26 cellular contexts compared by ENCODE assay signal in genomic region chr1:16088351-16088911, GRCh38. TPM values are rescaled to one million over a fixed set of nuclear protein-coding genes. Genes with fewer than 3 reads are reported as not detected.
A peak's percentile ranks its signal among the peaks of the same experiment; 100 is the strongest.
DNase-seq lines count a peak whose midpoint lies in the region; ATAC-seq and TF ChIP-seq lines count a peak whose summit lies in the region.
"Had no signal": no experiment of that assay in that cellular context is flagged by ENCODE, and none has a peak within 500 bp of the region (broad histone marks: within the 10 kb centered on the region; RNA-seq: fewer than 3 reads in every experiment).

No MANE protein-coding gene starts in this region.

- DNase-seq in osteoblast (ENCODE audit: insufficient read length, low spot score, missing footprints) (peak; percentile 77), D341Med (ENCODE audit: low spot score) (no peak), adrenal gland (no peak), C1 segment of cervical spinal cord (lab: John Stamatoyannopoulos, UW) (no peak)
- DNase-seq: activated CD4-positive, alpha-beta T cell treated with anti-CD3 and anti-CD28 coated beads, Interleukin-2, amount 50 U/mL, for 1 hour; activated naive CD8-positive, alpha-beta T cell treated with anti-CD3 and anti-CD28 coated beads, Interleukin-2, amount 50 U/mL, for 24 hours; AML-193; COR-L47; foreskin keratinocyte; hippocampal formation; MM.1S; NCI-H146; NCI-H2227 treated with DMSO at 0.1 percent for 48 hours; NCI-H774; stimulated activated naive CD8-positive, alpha-beta T cell treated with anti-CD3 and anti-CD28 coated beads, Interleukin-15, Interleukin-2, amounts not matched to agents 100 U/mL and 50 U/mL, for 24 hours; transverse colon had no signal

- H3K4me1 ChIP-seq in BLaER1 (peaks cover 34% of the 10 kb centered on the region), esophagus (ENCODE audit: control insufficient read depth in 2 of 2, insufficient read depth in 2 of 2, low read length in 1 of 2) (peaks cover 4 to 35% of the 10 kb centered on the region in 2 donors), osteoblast (ENCODE audit: insufficient read depth, low read length) (peaks cover 15% of the 10 kb centered on the region), adrenal gland (replicated peaks in 1 of 2) (no peaks in the 10 kb centered on the region)
- H3K4me1 ChIP-seq: foreskin keratinocyte had no signal

- peak overlapping the region; percentile 78 for H3K4me2 ChIP-seq in BLaER1
- H3K4me2 ChIP-seq in osteoblast (ENCODE audit: insufficient read depth, low read length) = peak overlapping the region; percentile 0

- TF ChIP-seq EP300 in Ishikawa (IDR thresholded peaks at IDR 0.05; ENCODE audit: borderline replicate concordance) = peak; percentile 44; the same call in 1 of the 2 replicates

- no peak for TF ChIP-seq RAD21 in Ishikawa (IDR thresholded peaks at IDR 0.05; ENCODE audit: low read depth)

- H3K27ac ChIP-seq in BLaER1 = peak overlapping the region; percentile 21
- peak overlapping the region; percentile 50 to 84 for H3K27ac ChIP-seq in esophagus (ENCODE audit: low read depth in 2 of 2, low read length in 1 of 2)
- peak overlapping the region; percentile 54 for H3K27ac ChIP-seq in osteoblast (ENCODE audit: low read depth, low read length)
- no peak overlapping the region for H3K27ac ChIP-seq in adrenal gland
- H3K27ac ChIP-seq: foreskin keratinocyte, SJSA1, transverse colon, VCaP had no signal

- no peaks in the 10 kb centered on the region for H3K9me3 ChIP-seq in BLaER1
- no peaks in the 10 kb centered on the region for H3K9me3 ChIP-seq in esophagus (ENCODE audit: control insufficient read depth in 2 of 2, insufficient read depth in 1 of 2, low read depth in 1 of 2, low read length in 1 of 2)
- no peaks in the 10 kb centered on the region for H3K9me3 ChIP-seq in osteoblast (ENCODE audit: low read depth, low read length)
- no peaks in the 10 kb centered on the region for H3K9me3 ChIP-seq in adrenal gland (replicated peaks in 1 of 3)
- H3K9me3 ChIP-seq: SJSA1, transverse colon had no signal

- no peaks in the 10 kb centered on the region for H4K20me1 ChIP-seq in BLaER1
- no peaks in the 10 kb centered on the region for H4K20me1 ChIP-seq in osteoblast (ENCODE audit: insufficient read depth, low read length)

- no peak for TF ChIP-seq CTCF in osteoblast (IDR thresholded peaks at IDR 0.05; ENCODE audit: extremely low read depth, low read depth, low read length)
- TF ChIP-seq CTCF in adrenal gland (IDR thresholded peaks at IDR 0.05) = no peak

- ATAC-seq in HG02852 (IDR thresholded peaks at IDR 0.05; ENCODE audit: unreplicated experiment) = no peak
- ATAC-seq: activated naive CD8-positive, alpha-beta T cell treated with anti-CD3 and anti-CD28 coated beads, Interleukin-2, amount 50 U/mL, for 24 hours; foreskin keratinocyte; stimulated activated naive CD8-positive, alpha-beta T cell treated with anti-CD3 and anti-CD28 coated beads, Interleukin-15, Interleukin-2, amounts not matched to agents 100 U/mL and 50 U/mL, for 24 hours had no signal

- 66 to 68% methylated on average over 17 of the region's 17 CpGs for WGBS in esophagus, 2 donors
- WGBS in adrenal gland, 4 donors = 85 to 95% (median 91%) methylated on average over 8 to 17 of the region's 17 CpGs

- H3K27me3 ChIP-seq in BLaER1 (no peaks in the 10 kb centered on the region), esophagus (ENCODE audit: control insufficient read depth in 1 of 2, insufficient read depth in 2 of 2, low read length in 2 of 2) (no peaks in the 10 kb centered on the region), osteoblast (ENCODE audit: insufficient read depth, low read length) (no peaks in the 10 kb centered on the region), adrenal gland (no peaks in the 10 kb centered on the region)
- H3K27me3 ChIP-seq: foreskin keratinocyte, SJSA1, transverse colon had no signal

- no peak overlapping the region for H2AFZ ChIP-seq in osteoblast (ENCODE audit: low read length)

- no peaks in the 10 kb centered on the region for H3K79me2 ChIP-seq in osteoblast (ENCODE audit: insufficient read depth, low read length)

- no peak for TF ChIP-seq POLR2A in adrenal gland (IDR thresholded peaks at IDR 0.05)

- H3K9ac ChIP-seq in BLaER1 = 0 out of 2 replicates have a peak overlapping the region, but pooled peaks have one; percentile 25

- intact Hi-C loops in adrenal gland (cut with DNase I) = loop anchor here (10.0 kb wide), 2 partner anchors 46 to 266 kb away; partner anchors contain the start of gene FBXO42 (in 2 of the 2)

- H3K36me3 ChIP-seq in BLaER1 = no peaks in the 10 kb centered on the region
- H3K36me3 ChIP-seq in esophagus (ENCODE audit: control insufficient read depth in 2 of 2, insufficient read depth in 2 of 2, low read length in 1 of 2) = no peaks in the 10 kb centered on the region
- H3K36me3 ChIP-seq in osteoblast (ENCODE audit: insufficient read depth, low read length) = no peaks in the 10 kb centered on the region
- no peaks in the 10 kb centered on the region for H3K36me3 ChIP-seq in adrenal gland (replicated peaks in 1 of 2)
- H3K36me3 ChIP-seq: SJSA1, transverse colon had no signal

- H3K4me3 ChIP-seq in BLaER1 (no peak overlapping the region), esophagus (ENCODE audit: low read depth in 1 of 2, low read length in 2 of 2) (no peak overlapping the region), osteoblast (ENCODE audit: insufficient read depth, low read length) (no peak overlapping the region), adrenal gland (no peak overlapping the region)
- H3K4me3 ChIP-seq: SJSA1, transverse colon had no signal

TF ChIP-seq in Ishikawa, 13 proteins besides CTCF, POLR2A, EP300 and RAD21:
- TF ChIP-seq USF1 (IDR thresholded peaks at IDR 0.05) (no peak), YY1 (IDR thresholded peaks at IDR 0.05; ENCODE audit: low read depth) (peak; percentile 53; the same call in 1 of the 2 replicates), EGR1 (IDR thresholded peaks at IDR 0.05) (no peak), REST (IDR thresholded peaks at IDR 0.05; ENCODE audit: low read depth) (no peak), ZBTB7A (IDR thresholded peaks at IDR 0.05; ENCODE audit: low read depth) (peak; percentile 84; the same call in 1 of the 2 replicates), TCF12 (IDR thresholded peaks at IDR 0.05; ENCODE audit: low read depth) (peak; percentile 75; the same call in 1 of the 2 replicates)

RNA-seq across cellular contexts. Expression of gene FAM131C, which starts 15.0 kb away (rescaled TPM):
- under 1 TPM; 0.38 to 0.45 TPM for polyA plus RNA-seq in esophagus
- 0.36 TPM in 1 of 2 replicates, not detected in the other for total RNA-seq in osteoblast
- 10 to 100 TPM in 2 of 8 donors, 1 to 10 TPM in 6; 3.4 to 12.0 (median 7.7) TPM for total RNA-seq in adrenal gland
- 1 to 10 TPM; 3.0 to 5.0 (median 3.8) TPM for polyA plus RNA-seq in adrenal gland
- total RNA-seq: dermis microvascular lymphatic vessel endothelial cell, lung microvascular endothelial cell, myocyte, omental fat pad had no signal

RNA-seq across cellular contexts. Expression of gene CLCNKB, which starts 44.8 kb away (rescaled TPM):
- under 1 TPM in 1 of 2 donors, not detected in 1; 0.06 TPM for polyA plus RNA-seq in esophagus
- total RNA-seq in osteoblast = 0.29 and 0.36 TPM in 2 replicates
- 1 to 10 TPM in 7 of 8 donors, under 1 TPM in 1; 0.69 to 9.9 (median 2.9) TPM for total RNA-seq in adrenal gland
- 1 to 10 TPM in 2 of 3 donors, under 1 TPM in 1; 0.88 to 4.4 (median 2.4) TPM for polyA plus RNA-seq in adrenal gland
- total RNA-seq: foreskin keratinocyte, lung microvascular endothelial cell, myocyte, SJSA1 had no signal
- polyA plus RNA-seq: foreskin keratinocyte had no signal

Comparison
In these comparisons a context has a peak if more than half of its experiments do, and no peak if none do; other contexts are left out.
1. H3K27ac ChIP-seq: peak in BLaER1 (single experiment), esophagus (2 of 2) and osteoblast (single experiment); none in adrenal gland (0 of 5).